14 cellular contexts compared by ENCODE assay signal in the genomic region with DNA sequence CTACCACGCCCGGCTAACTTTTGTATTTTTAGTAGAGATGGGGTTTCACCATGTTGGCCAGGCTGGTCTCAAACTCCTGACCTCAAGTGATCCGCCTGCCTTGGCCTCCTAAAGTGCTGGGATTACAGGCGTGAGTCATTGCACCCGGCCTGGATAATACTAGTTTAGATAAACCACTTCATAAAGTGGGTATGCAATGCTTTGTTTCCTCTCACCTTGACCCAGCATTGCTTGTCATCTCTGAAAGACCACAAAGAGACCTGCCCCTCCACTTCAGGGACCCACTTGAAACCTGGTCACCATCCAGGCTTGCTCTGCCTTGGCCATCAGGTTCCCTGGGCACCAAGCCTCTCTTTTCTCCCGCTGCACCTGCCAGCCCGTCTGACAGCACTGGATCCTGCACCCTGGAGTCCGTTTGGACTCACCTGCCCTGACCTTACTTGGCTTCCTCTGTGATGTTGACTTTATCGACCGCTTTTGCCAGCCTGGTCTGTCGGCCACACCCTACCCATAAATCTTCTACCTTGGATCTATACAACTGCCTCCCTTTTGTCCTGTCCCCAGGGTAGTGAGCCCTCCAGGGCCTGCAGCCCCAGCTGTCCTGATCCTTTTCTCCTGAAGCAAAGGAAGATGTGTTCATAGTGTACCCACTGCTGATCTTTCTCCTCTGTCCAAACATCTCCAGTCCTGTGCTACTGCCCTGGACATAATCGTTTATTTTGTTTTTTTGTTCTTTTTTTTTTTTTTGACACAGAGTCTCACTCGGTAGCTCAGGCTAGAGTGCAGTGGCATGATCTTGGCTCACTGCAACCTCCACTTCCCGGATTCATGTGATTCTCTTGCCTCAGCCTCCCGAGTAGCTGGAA. TPM values are rescaled to one million over a fixed set of nuclear protein-coding genes. Genes with fewer than 3 reads are reported as not detected.
A peak's percentile ranks its signal among the peaks of the same experiment; 100 is the strongest.
DNase-seq lines count a peak whose midpoint lies in the region; ATAC-seq and TF ChIP-seq lines count a peak whose summit lies in the region.
"Had no signal": no experiment of that assay in that cellular context is flagged by ENCODE, and none has a peak within 500 bp of the region (broad histone marks: within the 10 kb centered on the region; RNA-seq: fewer than 3 reads in every experiment).

No MANE protein-coding gene starts in this region.

- no peaks in the 10 kb centered on the region for H3K27me3 ChIP-seq in left lung

- H3K27ac ChIP-seq in 22Rv1, result peak overlapping the region; percentile 64
- no peak overlapping the region for H3K27ac ChIP-seq in left lung

- ATAC-seq in left lung (peak; percentile 88), HG02840 (IDR thresholded peaks at IDR 0.05; ENCODE audit: low FRiP score, unreplicated experiment) (no peak)
- ATAC-seq: activated naive CD4-positive, alpha-beta T cell treated with anti-CD3 and anti-CD28 coated beads, Interleukin-2, amount 50 U/mL, for 72 hours had no signal

- H3K9me3 ChIP-seq in left lung, result no peaks in the 10 kb centered on the region

- H3K36me3 ChIP-seq in left lung, result no peaks in the 10 kb centered on the region

- DNase-seq in HuH-7.5 (ENCODE audit: low spot score) (peak; percentile 62), NCI-H526 (lab: John Stamatoyannopoulos, UW) (peak; percentile 60 to 73), left lung (peak in 1 of 2 donors; percentile 87), COLO829 (ENCODE audit: low spot score) (no peak)
- no peak for DNase-seq in activated CD4-positive, CD25-positive, alpha-beta regulatory T cell treated with anti-CD3 and anti-CD28 coated beads, Interleukin-2, amount 50 U/mL, for 72 hours
- no peak for DNase-seq in stimulated activated CD4-positive, alpha-beta T cell treated with anti-CD3 and anti-CD28 coated beads, Interleukin-1b, Interleukin-23, amount 100 ng/mL, for 48 hours
- DNase-seq: activated CD8-positive, alpha-beta memory T cell treated with anti-CD3 and anti-CD28 coated beads for 24 hours; EL; Karpas-422; naive B cell had no signal

- intact Hi-C loops in left lung (cut with DNase I), result no loop called here

- H3K4me3 ChIP-seq in left lung, result no peak overlapping the region

- no peak for TF ChIP-seq CTCF in 22Rv1 (IDR thresholded peaks at IDR 0.05)
- no peak for TF ChIP-seq CTCF in left lung (IDR thresholded peaks at IDR 0.05)

- peaks cover 0 to 3% of the 10 kb centered on the region in 2 donors for H3K4me1 ChIP-seq in left lung

RNA-seq across cellular contexts. Expression of a gene that starts 12.7 kb away (rescaled TPM):
- not detected for total RNA-seq in left lung
- total RNA-seq: activated naive CD4-positive, alpha-beta T cell treated with anti-CD3 and anti-CD28 coated beads, Interleukin-2, amount 50 U/mL, for 72 hours; ureter had no signal

RNA-seq across cellular contexts. Expression of a gene that starts 19.6 kb away (rescaled TPM):
- total RNA-seq in left lung, result 10 to 100 TPM in 1 of 2 donors, 1 to 10 TPM in 1; 3.3 to 13.6 TPM

RNA-seq across cellular contexts. Expression of a gene that starts 25.2 kb away (rescaled TPM):
- total RNA-seq in left lung, result 10 to 100 TPM; 24.8 to 32.5 TPM

RNA-seq across cellular contexts. Expression of a gene that starts 40.9 kb away (rescaled TPM):
- total RNA-seq in left lung, result 100 to 1,000 TPM; 193 to 205 TPM

RNA-seq across cellular contexts. Expression of a gene that starts 46.6 kb away (rescaled TPM):
- 1 to 10 TPM in 1 of 2 donors, under 1 TPM in 1; 0.94 to 3.1 TPM for total RNA-seq in left lung

Comparison
In these comparisons a context has a peak if more than half of its experiments do, and no peak if none do; other contexts are left out.
1. DNase-seq: peak in HuH-7.5 (single experiment) and NCI-H526 (2 of 2); none in activated CD4-positive, CD25-positive, alpha-beta regulatory T cell treated with anti-CD3 and anti-CD28 coated beads, Interleukin-2, amount 50 U/mL, for 72 hours (single experiment), COLO829 (single experiment) and stimulated activated CD4-positive, alpha-beta T cell treated with anti-CD3 and anti-CD28 coated beads, Interleukin-1b, Interleukin-23, amount 100 ng/mL, for 48 hours (single experiment).